16 cellular contexts compared by ENCODE assay signal in genomic region chr10:13880760-13881159, GRCh38.
"Had no signal": no experiment of that assay in that cellular context is flagged by ENCODE, and none has a peak within 500 bp of the region (broad histone marks: within the 10 kb centered on the region; RNA-seq: fewer than 3 reads in every experiment).

No MANE protein-coding gene starts in this region.

- H3K36me3 ChIP-seq: colonic mucosa, lower lobe of right lung, tibial nerve, uterus had no signal

- FAIRE-seq: frontal cortex, TTC549 had no signal

- DNase-seq: activated CD4-positive, alpha-beta memory T cell treated with anti-CD3 and anti-CD28 coated beads, Interleukin-2, amount 10 ng/mL, durations not matched to agents 7 days and 5 days; activated CD8-positive, alpha-beta memory T cell treated with anti-CD3 and anti-CD28 coated beads, Interleukin-2, amount 10 ng/mL, durations not matched to agents 7 days and 5 days; activated naive CD4-positive, alpha-beta T cell; activated T-cell treated with anti-CD3 and anti-CD28 coated beads, Interleukin-2, amount 50 U/mL, for 1 hour; colonic mucosa; erythroblast; head of caudate nucleus; lower lobe of right lung; nephron progenitor cell; nucleus accumbens; stimulated activated naive CD4-positive, alpha-beta T cell; uterus had no signal

- H3K4me3 ChIP-seq: colonic mucosa, lower lobe of right lung, tibial nerve, uterus had no signal

- H3K9me3 ChIP-seq: colonic mucosa, lower lobe of right lung, tibial nerve, uterus had no signal

- H3K4me1 ChIP-seq: colonic mucosa, uterus had no signal

- H3K27me3 ChIP-seq: colonic mucosa, tibial nerve, uterus had no signal

- H3K27ac ChIP-seq: colonic mucosa, lower lobe of right lung, uterus had no signal

- ATAC-seq: activated CD8-positive, alpha-beta memory T cell treated with anti-CD3 and anti-CD28 coated beads, Interleukin-2, amount 10 ng/mL, durations not matched to agents 7 days and 5 days; activated T-helper 17 cell treated with anti-CD3 and anti-CD28 coated beads, Interleukin-2, amount 50 U/mL, for 72 hours had no signal
